Comparison of ENCODE assay signal across 10 cellular contexts in genomic region chr1:214808845-214809460, GRCh38.
DNase-seq lines count a peak whose midpoint lies in the region; ATAC-seq and TF ChIP-seq lines count a peak whose summit lies in the region.
"Had no signal": no experiment of that assay in that cellular context is flagged by ENCODE, and none has a peak within 500 bp of the region (broad histone marks: within the 10 kb centered on the region; RNA-seq: fewer than 3 reads in every experiment).

No MANE protein-coding gene starts in this region.

- peak; percentile 12 to 30 for DNase-seq in AML-193 (lab: John Stamatoyannopoulos, UW)
- peak; percentile 28 for DNase-seq in RKO (ENCODE audit: low spot score)
- peak; percentile 28 for DNase-seq in glomerular visceral epithelial cell (ENCODE audit: extremely low spot score)
- DNase-seq in CD8-positive, alpha-beta T cell = no peak
- no peak for DNase-seq in activated CD4-positive, alpha-beta T cell treated with anti-CD3 and anti-CD28 coated beads for 36 hours
- no peak for DNase-seq in NCI-H2196 treated with DMSO at 0.1 percent for 48 hours (lab: John Stamatoyannopoulos, UW; ENCODE audit: unreplicated experiment)
- DNase-seq: caudate nucleus had no signal

- no peak overlapping the region for H3K27ac ChIP-seq in HEK293 (ENCODE audit: extremely low read depth, low read depth, low read length)
- no peak overlapping the region for H3K27ac ChIP-seq in CD8-positive, alpha-beta T cell (ENCODE audit: low read depth, low read length)

- no peak overlapping the region for H3K27ac Mint-ChIP-seq in CD8-positive, alpha-beta T cell
- H3K27ac Mint-ChIP-seq in activated CD4-positive, alpha-beta T cell treated with anti-CD3 and anti-CD28 coated beads for 36 hours = no peak overlapping the region
- H3K27ac Mint-ChIP-seq: T-helper 2 cell treated with Interferon-gamma antibody and Interleukin-4, amounts not matched to agents 5 μg/mL and 100 μg/mL, for 36 hours had no signal

- H3K27me3 Mint-ChIP-seq in CD8-positive, alpha-beta T cell (ENCODE audit: low read depth) = no peaks in the 10 kb centered on the region
- no peaks in the 10 kb centered on the region for H3K27me3 Mint-ChIP-seq in activated CD4-positive, alpha-beta T cell treated with anti-CD3 and anti-CD28 coated beads for 36 hours

- H3K9me3 ChIP-seq in HEK293 (ENCODE audit: control insufficient read depth, insufficient read depth, low read depth, low read length) = no peaks in the 10 kb centered on the region
- H3K9me3 ChIP-seq in CD8-positive, alpha-beta T cell (ENCODE audit: low read length) = no peaks in the 10 kb centered on the region

- POLR2A ChIA-PET in HEK293 (lab: Yijun Ruan, JAX) = no interaction called here
- POLR2A ChIA-PET in CD8-positive, alpha-beta T cell (lab: Charles Lee) = no interaction called here
- POLR2A ChIA-PET in activated CD4-positive, alpha-beta T cell treated with anti-CD3 and anti-CD28 coated beads for 36 hours (lab: Charles Lee) = no interaction called here

- no peaks in the 10 kb centered on the region for H3K4me1 ChIP-seq in HEK293 (ENCODE audit: control insufficient read depth, insufficient read depth, low read length)
- no peaks in the 10 kb centered on the region for H3K4me1 ChIP-seq in CD8-positive, alpha-beta T cell (ENCODE audit: insufficient read depth, low read length)

- peaks cover 15% of the 10 kb centered on the region for H3K9me3 Mint-ChIP-seq in CD8-positive, alpha-beta T cell
- peaks cover 3% of the 10 kb centered on the region for H3K9me3 Mint-ChIP-seq in activated CD4-positive, alpha-beta T cell treated with anti-CD3 and anti-CD28 coated beads for 36 hours (ENCODE audit: low read depth)
- H3K9me3 Mint-ChIP-seq: T-helper 2 cell treated with Interferon-gamma antibody and Interleukin-4, amounts not matched to agents 5 μg/mL and 100 μg/mL, for 36 hours had no signal

- TF ChIP-seq CTCF in HEK293 (tag by site-specific recombination; IDR thresholded peaks at IDR 0.05) = no peak
- TF ChIP-seq CTCF in CD8-positive, alpha-beta T cell (IDR thresholded peaks at IDR 0.05) = no peak

- H3K36me3 ChIP-seq in HEK293 (ENCODE audit: control insufficient read depth in 2 of 2, insufficient read depth in 1 of 2, low read length in 2 of 2) = no peaks in the 10 kb centered on the region
- H3K36me3 ChIP-seq in CD8-positive, alpha-beta T cell (ENCODE audit: insufficient read depth, low read length) = no peaks in the 10 kb centered on the region

- intact Hi-C loops in CD8-positive, alpha-beta T cell (cut with DNase I, micrococcal nuclease) = no loop called here
- intact Hi-C loops in activated CD4-positive, alpha-beta T cell treated with anti-CD3 and anti-CD28 coated beads for 36 hours (cut with DNase I, micrococcal nuclease) = no loop called here

- H3K4me3 Mint-ChIP-seq in CD8-positive, alpha-beta T cell = no peak overlapping the region
- H3K4me3 Mint-ChIP-seq in activated CD4-positive, alpha-beta T cell treated with anti-CD3 and anti-CD28 coated beads for 36 hours = no peak overlapping the region
- H3K4me3 Mint-ChIP-seq: T-helper 2 cell treated with Interferon-gamma antibody and Interleukin-4, amounts not matched to agents 5 μg/mL and 100 μg/mL, for 36 hours had no signal

- no peak overlapping the region for H3K4me3 ChIP-seq in HEK293 (ENCODE audit: low read depth, low read length)
- H3K4me3 ChIP-seq in CD8-positive, alpha-beta T cell (ENCODE audit: low read depth, low read length) = no peak overlapping the region

- no peaks in the 10 kb centered on the region for H3K27me3 ChIP-seq in CD8-positive, alpha-beta T cell (ENCODE audit: insufficient read depth, low read length)

- CTCF ChIA-PET in HEK293 (lab: Yijun Ruan, JAX) = interaction anchor here (0.6 to 1.4 kb wide), 7 partner anchors 8 to 723 kb away, joined by 3 to 6 read pairs (median 4); no protein-coding TSS in a partner anchor
- CTCF ChIA-PET in CD8-positive, alpha-beta T cell (lab: Charles Lee) = no interaction called here
- CTCF ChIA-PET in activated CD4-positive, alpha-beta T cell treated with anti-CD3 and anti-CD28 coated beads for 36 hours (lab: Charles Lee) = no interaction called here

- no peaks in the 10 kb centered on the region for H3K36me3 Mint-ChIP-seq in CD8-positive, alpha-beta T cell
- no peaks in the 10 kb centered on the region for H3K36me3 Mint-ChIP-seq in activated CD4-positive, alpha-beta T cell treated with anti-CD3 and anti-CD28 coated beads for 36 hours (ENCODE audit: low read depth)

- no peak for ATAC-seq in CD8-positive, alpha-beta T cell
- no peak for ATAC-seq in activated CD4-positive, alpha-beta T cell treated with anti-CD3 and anti-CD28 coated beads for 36 hours
- no peak for ATAC-seq in HG02973 (IDR thresholded peaks at IDR 0.05; ENCODE audit: unreplicated experiment)

- H3K4me1 Mint-ChIP-seq in CD8-positive, alpha-beta T cell (ENCODE audit: low read depth) = no peaks in the 10 kb centered on the region
- H3K4me1 Mint-ChIP-seq in activated CD4-positive, alpha-beta T cell treated with anti-CD3 and anti-CD28 coated beads for 36 hours = no peaks in the 10 kb centered on the region

TF ChIP-seq in HEK293, 187 proteins besides CTCF, POLR2A, EP300 and RAD21:
- TF ChIP-seq ZNF654 (tag by site-specific recombination; IDR thresholded peaks at IDR 0.05; ENCODE audit: low read depth) (0 out of 2 replicates have a peak, but pooled peaks have one; percentile 13), ZNF549 (tag by site-specific recombination; IDR thresholded peaks at IDR 0.05) (no peak)

Comparison
In these comparisons a context has a peak if more than half of its experiments do, and no peak if none do; other contexts are left out.
1. DNase-seq: peak in AML-193 (2 of 2), RKO (single experiment) and glomerular visceral epithelial cell (single experiment); none in CD8-positive, alpha-beta T cell (0 of 7), activated CD4-positive, alpha-beta T cell treated with anti-CD3 and anti-CD28 coated beads for 36 hours (single experiment) and NCI-H2196 treated with DMSO at 0.1 percent for 48 hours (single experiment).